ENCODE assay signal across 8 cellular contexts in the genomic region with DNA sequence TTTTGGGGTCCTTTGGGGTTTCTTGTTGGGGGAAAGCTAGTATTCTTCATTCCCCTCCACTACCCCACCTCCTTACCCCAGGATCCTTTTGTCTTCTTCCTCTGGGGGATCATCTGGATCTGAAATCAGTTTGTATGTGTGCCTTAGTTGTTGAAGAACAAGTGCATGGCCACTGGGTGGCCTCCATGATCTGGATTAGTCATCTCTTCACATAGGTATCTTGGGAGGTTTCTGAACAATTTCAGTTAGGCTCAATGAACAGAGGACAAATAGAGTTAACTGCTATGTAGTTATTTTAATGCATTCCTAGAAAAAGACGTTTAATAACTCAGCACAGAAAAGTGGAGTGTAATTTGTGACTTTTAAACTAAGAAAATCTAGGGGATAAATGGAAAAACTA.
DNase-seq lines count a peak whose midpoint lies in the region; ATAC-seq lines count a peak whose summit lies in the region.

No MANE protein-coding gene starts in this region.

- DNase-seq in DMS 273 (lab: John Stamatoyannopoulos, UW; ENCODE audit: unreplicated experiment) (peak; percentile 27), DMS 273 treated with DMSO at 0.1 percent for 48 hours (lab: John Stamatoyannopoulos, UW) (no peak), RKO (ENCODE audit: low spot score) (peak; percentile 47), kidney glomerular epithelial cell (lab: John Stamatoyannopoulos, UW) (peak; percentile 32)
- DNase-seq in activated T-cell treated with anti-CD3 and anti-CD28 coated beads, Interleukin-2, amount 50 U/mL, for 24 hours, result no peak

- H3K4me3 Mint-ChIP-seq in activated T-cell treated with anti-CD3 and anti-CD28 coated beads, Interleukin-2, amount 50 U/mL, for 24 hours, result no peak overlapping the region

- no peaks in the 10 kb centered on the region for H3K9me3 Mint-ChIP-seq in activated T-cell treated with anti-CD3 and anti-CD28 coated beads, Interleukin-2, amount 50 U/mL, for 24 hours

- H3K36me3 Mint-ChIP-seq in activated T-cell treated with anti-CD3 and anti-CD28 coated beads, Interleukin-2, amount 50 U/mL, for 24 hours (ENCODE audit: low read depth), result no peaks in the 10 kb centered on the region

- no peak overlapping the region for H3K27ac Mint-ChIP-seq in activated T-cell treated with anti-CD3 and anti-CD28 coated beads, Interleukin-2, amount 50 U/mL, for 24 hours

- ATAC-seq in HG02798 (IDR thresholded peaks at IDR 0.05; ENCODE audit: poor library complexity, unreplicated experiment) (peak; percentile 61), HG03045 (IDR thresholded peaks at IDR 0.05; ENCODE audit: unreplicated experiment) (no peak), GM21515 (IDR thresholded peaks at IDR 0.05; ENCODE audit: unreplicated experiment) (no peak)

- no peaks in the 10 kb centered on the region for H3K4me1 Mint-ChIP-seq in activated T-cell treated with anti-CD3 and anti-CD28 coated beads, Interleukin-2, amount 50 U/mL, for 24 hours (ENCODE audit: low read depth)

- H3K27me3 Mint-ChIP-seq in activated T-cell treated with anti-CD3 and anti-CD28 coated beads, Interleukin-2, amount 50 U/mL, for 24 hours, result peaks cover 47% of the 10 kb centered on the region

Comparison
In these comparisons a context has a peak if more than half of its experiments do, and no peak if none do; other contexts are left out.
1. DNase-seq: peak in DMS 273 (single experiment), RKO (single experiment) and kidney glomerular epithelial cell (single experiment); none in DMS 273 treated with DMSO at 0.1 percent for 48 hours (single experiment) and activated T-cell treated with anti-CD3 and anti-CD28 coated beads, Interleukin-2, amount 50 U/mL, for 24 hours (single experiment).